In the genomic region with DNA sequence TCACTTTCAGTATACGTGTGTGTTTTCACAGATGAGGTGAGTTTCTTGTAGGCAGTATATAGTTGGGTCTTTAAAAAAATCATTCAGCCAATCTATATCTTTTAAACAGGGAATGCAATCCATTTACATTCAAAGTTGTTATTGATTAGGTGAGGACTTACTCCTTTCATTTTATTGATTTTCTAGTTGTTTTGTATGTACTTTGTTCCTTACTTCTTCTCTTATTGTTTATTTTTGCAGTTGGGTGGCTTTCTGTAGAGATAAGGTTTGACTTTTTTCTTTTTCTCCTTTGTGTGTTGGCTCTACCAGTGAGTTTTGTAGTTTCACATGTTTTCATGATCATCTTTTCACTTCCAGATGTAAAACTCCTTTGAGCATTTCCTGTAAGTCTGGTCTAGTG, we compare ENCODE assay signal across 19 cellular contexts.
DNase-seq lines count a peak whose midpoint lies in the region; ATAC-seq and TF ChIP-seq lines count a peak whose summit lies in the region.
"Had no signal": no experiment of that assay in that cellular context is flagged by ENCODE, and none has a peak within 500 bp of the region (broad histone marks: within the 10 kb centered on the region; RNA-seq: fewer than 3 reads in every experiment).

No MANE protein-coding gene starts in this region.

- H3K27me3 Mint-ChIP-seq in activated naive CD8-positive, alpha-beta T cell, result no peaks in the 10 kb centered on the region
- H3K27me3 Mint-ChIP-seq in activated naive CD8-positive, alpha-beta T cell treated with anti-CD3 and anti-CD28 coated beads for 36 hours, result no peaks in the 10 kb centered on the region

- TF ChIP-seq EP300 in tibial nerve (IDR thresholded peaks at IDR 0.05), result no peak

- no peaks in the 10 kb centered on the region for H3K36me3 Mint-ChIP-seq in activated naive CD8-positive, alpha-beta T cell
- no peaks in the 10 kb centered on the region for H3K36me3 Mint-ChIP-seq in activated naive CD8-positive, alpha-beta T cell treated with anti-CD3 and anti-CD28 coated beads for 36 hours
- H3K36me3 Mint-ChIP-seq: CD4-positive, alpha-beta memory T cell had no signal

- H3K4me1 Mint-ChIP-seq in activated naive CD8-positive, alpha-beta T cell (ENCODE audit: low read depth), result peaks cover 4% of the 10 kb centered on the region
- peaks cover 7% of the 10 kb centered on the region for H3K4me1 Mint-ChIP-seq in activated naive CD8-positive, alpha-beta T cell treated with anti-CD3 and anti-CD28 coated beads for 36 hours
- H3K4me1 Mint-ChIP-seq: CD4-positive, alpha-beta memory T cell; GM23338; H9 had no signal

- ATAC-seq in left lobe of liver, result peak; percentile 34
- ATAC-seq: GM23338, HCT116 had no signal

- H3K27ac Mint-ChIP-seq in activated naive CD8-positive, alpha-beta T cell, result peak overlapping the region; percentile 28
- no peak overlapping the region for H3K27ac Mint-ChIP-seq in activated naive CD8-positive, alpha-beta T cell treated with anti-CD3 and anti-CD28 coated beads for 36 hours
- H3K27ac Mint-ChIP-seq: CD4-positive, alpha-beta memory T cell; GM23338; H9 had no signal

- CTCF ChIA-PET in A673 (lab: Charles Lee), result no interaction called here

- H3K4me3 ChIP-seq in tibial nerve, result no peak overlapping the region
- H3K4me3 ChIP-seq in A673 (ENCODE audit: low read depth, low read length, poor library complexity, severe bottlenecking), result no peak overlapping the region
- H3K4me3 ChIP-seq: GM23338 had no signal

- no peaks in the 10 kb centered on the region for H3K9me3 Mint-ChIP-seq in activated naive CD8-positive, alpha-beta T cell (ENCODE audit: low read depth)
- no peaks in the 10 kb centered on the region for H3K9me3 Mint-ChIP-seq in activated naive CD8-positive, alpha-beta T cell treated with anti-CD3 and anti-CD28 coated beads for 36 hours
- H3K9me3 Mint-ChIP-seq: CD4-positive, alpha-beta memory T cell; GM23338 had no signal

- TF ChIP-seq POLR2A in tibial nerve (IDR thresholded peaks at IDR 0.05), result no peak

- BruUV-seq in A673 (replicated peaks; lab: Mats Ljungman, UMichigan), result no TSS peak

- POLR2A ChIA-PET in A673 (lab: Charles Lee; ENCODE audit: low non-redundant PET), result no interaction called here

- no peaks in the 10 kb centered on the region for H3K9me3 ChIP-seq in tibial nerve
- H3K9me3 ChIP-seq in A673 (ENCODE audit: low read depth, low read length, poor library complexity, severe bottlenecking), result no peaks in the 10 kb centered on the region

- H3K27me3 ChIP-seq in tibial nerve (no peaks in the 10 kb centered on the region), A673 (replicated peaks; ENCODE audit: insufficient read depth, low read depth, low read length, poor library complexity) (peaks cover 12% of the 10 kb centered on the region)

- H3K36me3 ChIP-seq in tibial nerve, result no peaks in the 10 kb centered on the region
- no peaks in the 10 kb centered on the region for H3K36me3 ChIP-seq in A673 (ENCODE audit: insufficient read depth, low read length, poor library complexity, severe bottlenecking)

- TF ChIP-seq CTCF in tibial nerve (IDR thresholded peaks at IDR 0.05) (no peak), A673 (conservative IDR thresholded peaks at IDR 0.05; ENCODE audit: low read depth, low read length) (no peak)

- no peaks in the 10 kb centered on the region for H3K4me1 ChIP-seq in tibial nerve
- H3K4me1 ChIP-seq in A673 (ENCODE audit: insufficient read depth, low read length, poor library complexity, severe bottlenecking), result no peaks in the 10 kb centered on the region

- 63 to 89% methylated on average over 1 of the region's 1 CpG for WGBS in tibial nerve, 2 donors

- DNase-seq in activated naive CD8-positive, alpha-beta T cell treated with anti-CD3 and anti-CD28 coated beads for 36 hours, result no peak
- DNase-seq in NCI-H146 treated with DMSO at 0.1 percent for 48 hours (lab: John Stamatoyannopoulos, UW; ENCODE audit: unreplicated experiment) (peak; percentile 66), left lobe of liver (ENCODE audit: low spot score) (no peak), dermis blood vessel endothelial cell (no peak), tibial nerve (ENCODE audit: low spot score in 2 of 2) (no peak), A673 (ENCODE audit: low spot score) (no peak)
- DNase-seq in activated CD4-positive, alpha-beta T cell treated with anti-CD3 and anti-CD28 coated beads for 4 hours, result no peak
- DNase-seq: C1 segment of cervical spinal cord; Calu3; CD4-positive, alpha-beta memory T cell; COR-L47; DMS53; DMS79 treated with DMSO at 0.1 percent for 48 hours; GF-D8; H9 had no signal

- intact Hi-C loops in A673 (cut with micrococcal nuclease; ENCODE audit: unreplicated experiment), result no loop called here

- no peak overlapping the region for H3K4me3 Mint-ChIP-seq in activated naive CD8-positive, alpha-beta T cell
- H3K4me3 Mint-ChIP-seq in activated naive CD8-positive, alpha-beta T cell treated with anti-CD3 and anti-CD28 coated beads for 36 hours, result no peak overlapping the region
- H3K4me3 Mint-ChIP-seq: CD4-positive, alpha-beta memory T cell; GM23338; H9 had no signal

- H3K27ac ChIP-seq in tibial nerve (no peak overlapping the region), A673 (ENCODE audit: low read depth, low read length, poor library complexity, severe bottlenecking) (no peak overlapping the region)
- H3K27ac ChIP-seq: 22Rv1 had no signal
